26 cellular contexts compared by ENCODE assay signal in the genomic region with DNA sequence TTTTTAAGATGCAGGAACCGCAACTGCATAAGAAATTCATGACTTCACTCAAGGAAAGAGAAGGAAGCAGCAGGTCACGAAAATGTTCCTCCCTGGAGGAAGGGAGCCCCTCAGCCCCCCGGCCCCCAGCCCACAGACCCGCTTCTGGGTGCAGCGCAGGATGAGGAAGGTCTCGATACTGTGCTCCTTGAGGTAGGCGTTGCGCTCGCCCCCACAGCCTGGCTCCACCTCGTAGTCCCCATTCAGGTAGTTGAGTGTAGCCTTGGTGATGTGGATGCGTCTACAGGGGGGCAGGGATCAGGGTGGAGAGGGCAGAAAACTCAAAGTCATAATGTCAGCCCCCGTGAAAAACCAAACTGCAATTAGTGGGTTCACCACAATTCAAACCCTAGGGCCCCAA.
DNase-seq lines count a peak whose midpoint lies in the region; ATAC-seq, FAIRE-seq and TF ChIP-seq lines count a peak whose summit lies in the region.
"Had no signal": no experiment of that assay in that cellular context is flagged by ENCODE, and none has a peak within 500 bp of the region (broad histone marks: within the 10 kb centered on the region; RNA-seq: fewer than 3 reads in every experiment).

No MANE protein-coding gene starts in this region.

- peaks cover 8 to 28% (median 13%) of the 10 kb centered on the region in 11 experiments; a peak in 11 of 22 replicates for H3K27me3 ChIP-seq in BLaER1 treated with 17β-estradiol and CSF1 and Interleukin-3, amounts not matched to agents 10 nM and 100 nM
- no peaks in the 10 kb centered on the region for H3K27me3 ChIP-seq in esophagus muscularis mucosa
- H3K27me3 ChIP-seq: BE2C had no signal

- TF ChIP-seq POLR2A in esophagus muscularis mucosa (IDR thresholded peaks at IDR 0.05; ENCODE audit: low read depth): no peak

- TF ChIP-seq CTCF in esophagus muscularis mucosa (IDR thresholded peaks at IDR 0.05) (no peak), kidney (IDR thresholded peaks at IDR 0.05; ENCODE audit: borderline replicate concordance, extremely low read depth, insufficient read depth) (no peak)

- no peak for ATAC-seq in Right ventricle myocardium superior (ENCODE audit: poor library complexity)
- ATAC-seq in left cardiac atrium: no peak
- ATAC-seq in left lobe of liver: no peak
- ATAC-seq: A549, GM23338, HCT116 had no signal

- 80% methylated on average over 12 of the region's 12 CpGs for WGBS in esophagus muscularis mucosa

- H4K20me1 ChIP-seq in BLaER1 treated with 17β-estradiol and CSF1 and Interleukin-3, amounts not matched to agents 10 nM and 100 nM: peaks cover 0 to 39% (median 0%) of the 10 kb centered on the region in 11 experiments; a peak in 7 of 22 replicates

- peaks cover 12 to 100% (median 97%) of the 10 kb centered on the region in 10 experiments for H3K4me1 ChIP-seq in BLaER1 treated with 17β-estradiol and CSF1 and Interleukin-3, amounts not matched to agents 10 nM and 100 nM
- H3K4me1 ChIP-seq in esophagus muscularis mucosa (peaks cover 58 to 97% (median 84%) of the 10 kb centered on the region in 4 donors), kidney (ENCODE audit: control insufficient read depth in 1 of 2, insufficient read depth in 1 of 2, low read depth in 1 of 2, low read length in 2 of 2) (peaks cover 5 to 7% of the 10 kb centered on the region in 2 donors)
- H3K4me1 ChIP-seq: A549, BE2C had no signal

- no peak for FAIRE-seq in kidney (lab: Jason Lieb, UNC)
- FAIRE-seq: A549, GM12891, GM18507 had no signal

- peak overlapping the region in 9 of 11 experiments; percentile 31 to 91 (median 77); a peak in 19 of 22 replicates for H3K4me2 ChIP-seq in BLaER1 treated with 17β-estradiol and CSF1 and Interleukin-3, amounts not matched to agents 10 nM and 100 nM
- H3K4me2 ChIP-seq: A549, GM23338 had no signal

- H3K4me3 ChIP-seq in BLaER1 treated with 17β-estradiol and CSF1 and Interleukin-3, amounts not matched to agents 10 nM and 100 nM: no peak overlapping the region
- H3K4me3 ChIP-seq in esophagus muscularis mucosa: no peak overlapping the region
- H3K4me3 ChIP-seq in kidney (ENCODE audit: low read length in 2 of 2): no peak overlapping the region
- H3K4me3 ChIP-seq: A549, GM23338 had no signal

- intact Hi-C loops in Right ventricle myocardium superior (cut with DNase I) (loop anchor here (5.0 kb wide), 1 partner anchor 230 kb away; no protein-coding TSS in a partner anchor), left cardiac atrium (cut with DNase I) (loop anchor here in 1 of 2 donors (10.0 kb wide), 2 partner anchors 117 to 227 kb away; partner anchors contain the start of gene ADCY5), esophagus muscularis mucosa (cut with DNase I) (loop anchor here (5.0 kb wide), 1 partner anchor 120 kb away; the partner anchor contains the start of gene ADCY5), kidney (cut with DNase I) (loop anchor here (5.0 to 10.0 kb wide), 2 partner anchors 160 to 227 kb away; no protein-coding TSS in a partner anchor)

- no peak overlapping the region for H3K9ac ChIP-seq in BLaER1 treated with 17β-estradiol and CSF1 and Interleukin-3, amounts not matched to agents 10 nM and 100 nM
- H3K9ac ChIP-seq in kidney (ENCODE audit: low read length in 2 of 2): no peak overlapping the region

- H3K36me3 ChIP-seq in BLaER1 treated with 17β-estradiol and CSF1 and Interleukin-3, amounts not matched to agents 10 nM and 100 nM: no peaks in the 10 kb centered on the region
- H3K36me3 ChIP-seq in esophagus muscularis mucosa (peaks cover 0 to 55% (median 35%) of the 10 kb centered on the region in 4 donors), kidney (ENCODE audit: control insufficient read depth in 1 of 2, insufficient read depth in 2 of 2, low read length in 2 of 2) (no peaks in the 10 kb centered on the region)
- H3K36me3 ChIP-seq: BE2C had no signal

- no peaks in the 10 kb centered on the region for H3K9me3 ChIP-seq in BLaER1 treated with 17β-estradiol and CSF1 and Interleukin-3, amounts not matched to agents 10 nM and 100 nM (replicated peaks in 1 of 11)
- no peaks in the 10 kb centered on the region for H3K9me3 ChIP-seq in esophagus muscularis mucosa
- H3K9me3 ChIP-seq in kidney (ENCODE audit: control insufficient read depth in 1 of 2, low read length in 2 of 2): no peaks in the 10 kb centered on the region
- H3K9me3 ChIP-seq: A549, BE2C had no signal

- no peak overlapping the region for H3K27ac ChIP-seq in BLaER1 treated with 17β-estradiol and CSF1 and Interleukin-3, amounts not matched to agents 10 nM and 100 nM
- peak overlapping the region in 3 of 4 donors; percentile 18 to 88 (median 83) for H3K27ac ChIP-seq in esophagus muscularis mucosa (replicated peaks in 1 of 4)
- no peak overlapping the region for H3K27ac ChIP-seq in kidney (ENCODE audit: low read depth in 2 of 2, low read length in 2 of 2)
- H3K27ac ChIP-seq: A549, C4-2B had no signal

- DNase-seq in Right ventricle myocardium superior (peak; percentile 29), left cardiac atrium (no peak), esophagus muscularis mucosa (ENCODE audit: extremely low spot score) (no peak), kidney (peak; percentile 67), COLO668 (lab: John Stamatoyannopoulos, UW; ENCODE audit: unreplicated experiment) (no peak), NOMO-1 treated with DMSO at 0.1 percent for 48 hours (lab: John Stamatoyannopoulos, UW; ENCODE audit: unreplicated experiment) (no peak), left lobe of liver (ENCODE audit: low spot score) (no peak)
- DNase-seq: 8988T; ACHN; AML-193; BE2C; Calu3; CD4-positive, alpha-beta T cell; CD8-positive, alpha-beta memory T cell; COR-L47; DMS53; DMS79 treated with DMSO at 0.1 percent for 48 hours; GF-D8; H9 had no signal

- no peak for TF ChIP-seq EP300 in esophagus muscularis mucosa (IDR thresholded peaks at IDR 0.05)

Comparison
In these comparisons a context has a peak if more than half of its experiments do, and no peak if none do; other contexts are left out.
1. DNase-seq: peak in Right ventricle myocardium superior (single experiment) and kidney (single experiment); none in left cardiac atrium (single experiment), esophagus muscularis mucosa (single experiment), COLO668 (single experiment), NOMO-1 treated with DMSO at 0.1 percent for 48 hours (single experiment) and left lobe of liver (single experiment).
2. H3K27ac ChIP-seq: peak in esophagus muscularis mucosa (3 of 4); none in BLaER1 treated with 17β-estradiol and CSF1 and Interleukin-3, amounts not matched to agents 10 nM and 100 nM (0 of 11) and kidney (0 of 2).